In genomic region chr2:98538280-98539041, GRCh38 we compare ENCODE assay signal across 20 cellular contexts.
DNase-seq lines count a peak whose midpoint lies in the region; ATAC-seq and TF ChIP-seq lines count a peak whose summit lies in the region.
"Had no signal": no experiment of that assay in that cellular context is flagged by ENCODE, and none has a peak within 500 bp of the region (broad histone marks: within the 10 kb centered on the region; RNA-seq: fewer than 3 reads in every experiment).

No MANE protein-coding gene starts in this region.

- no peaks in the 10 kb centered on the region for H3K27me3 Mint-ChIP-seq in activated naive CD4-positive, alpha-beta T cell treated with anti-CD3 and anti-CD28 coated beads, Interleukin-2, amount 10 ng/mL, durations not matched to agents 7 days and 5 days

- H3K4me1 Mint-ChIP-seq in activated naive CD4-positive, alpha-beta T cell treated with anti-CD3 and anti-CD28 coated beads, Interleukin-2, amount 10 ng/mL, durations not matched to agents 7 days and 5 days, result no peaks in the 10 kb centered on the region

- no peak overlapping the region for H3K4me3 ChIP-seq in dorsolateral prefrontal cortex
- H3K4me3 ChIP-seq: ascending aorta, coronary artery, transverse colon had no signal

- TF ChIP-seq CTCF in dorsolateral prefrontal cortex (IDR thresholded peaks at IDR 0.05 in 54 of 56, conservative IDR thresholded peaks at IDR 0.05 in 2 of 56; ENCODE audit: low read depth in 1 of 56, partially characterized antibody in 56 of 56), result no peak

- intact Hi-C loops in dorsolateral prefrontal cortex (cut with DNase I), result no loop called here

- H3K27me3 ChIP-seq in dorsolateral prefrontal cortex, result no peaks in the 10 kb centered on the region
- H3K27me3 ChIP-seq: ascending aorta, transverse colon had no signal

- DNase-seq in activated naive CD4-positive, alpha-beta T cell treated with anti-CD3 and anti-CD28 coated beads, Interleukin-2, amount 10 ng/mL, durations not matched to agents 7 days and 5 days, result no peak
- DNase-seq in activated naive CD4-positive, alpha-beta T cell treated with Interleukin-2 at 50 U/mL for 16 hours, result no peak
- DNase-seq in MV-4-11 (lab: John Stamatoyannopoulos, UW) (peak; percentile 51), dorsolateral prefrontal cortex (peak in 1 of 10 donors; percentile 29), superior temporal gyrus (ENCODE audit: extremely low spot score) (peak; percentile 58)
- DNase-seq: activated CD4-positive, alpha-beta T cell treated with anti-CD3 and anti-CD28 coated beads, Interleukin-2, amount 50 U/mL, for 4 hours; COR-L47; foreskin melanocyte; mesendoderm; NCI-H2029 treated with DMSO at 0.1 percent for 48 hours; NK-92 treated with Interleukin-12 subunit alpha and Interleukin-12 subunit beta, amount 100 ng/mL, for 24 hours; RPMI8226; transverse colon had no signal

- no peak overlapping the region for H3K4me3 Mint-ChIP-seq in activated naive CD4-positive, alpha-beta T cell treated with anti-CD3 and anti-CD28 coated beads, Interleukin-2, amount 10 ng/mL, durations not matched to agents 7 days and 5 days
- H3K4me3 Mint-ChIP-seq: neural crest cell had no signal

- CTCF ChIA-PET in activated naive CD4-positive, alpha-beta T cell treated with anti-CD3 and anti-CD28 coated beads, Interleukin-2, amount 10 ng/mL, durations not matched to agents 7 days and 5 days (lab: Charles Lee), result no interaction called here

- H3K27ac ChIP-seq in dorsolateral prefrontal cortex, result peak overlapping the region in 51 of 59 donors; percentile 5 to 85 (median 56)
- H3K27ac ChIP-seq: ascending aorta, HL-60, transverse colon had no signal

- H3K36me3 Mint-ChIP-seq in activated naive CD4-positive, alpha-beta T cell treated with anti-CD3 and anti-CD28 coated beads, Interleukin-2, amount 10 ng/mL, durations not matched to agents 7 days and 5 days, result peaks cover 73% of the 10 kb centered on the region

- peak overlapping the region; percentile 58 for H3K27ac Mint-ChIP-seq in activated naive CD4-positive, alpha-beta T cell treated with anti-CD3 and anti-CD28 coated beads, Interleukin-2, amount 10 ng/mL, durations not matched to agents 7 days and 5 days

- no peaks in the 10 kb centered on the region for H3K9me3 Mint-ChIP-seq in activated naive CD4-positive, alpha-beta T cell treated with anti-CD3 and anti-CD28 coated beads, Interleukin-2, amount 10 ng/mL, durations not matched to agents 7 days and 5 days
- H3K9me3 Mint-ChIP-seq: neural crest cell had no signal

- no peak for ATAC-seq in GM18907 (IDR thresholded peaks at IDR 0.05; ENCODE audit: unreplicated experiment)
- ATAC-seq in GM18502 (IDR thresholded peaks at IDR 0.05; ENCODE audit: poor library complexity, unreplicated experiment), result no peak
- no peak for ATAC-seq in GM18870 (IDR thresholded peaks at IDR 0.05; ENCODE audit: unreplicated experiment)

Comparison
In these comparisons a context has a peak if more than half of its experiments do, and no peak if none do; other contexts are left out.
1. DNase-seq: peak in MV-4-11 (single experiment) and superior temporal gyrus (single experiment); none in activated naive CD4-positive, alpha-beta T cell treated with anti-CD3 and anti-CD28 coated beads, Interleukin-2, amount 10 ng/mL, durations not matched to agents 7 days and 5 days (single experiment) and activated naive CD4-positive, alpha-beta T cell treated with Interleukin-2 at 50 U/mL for 16 hours (single experiment).